ENCODE assay signal across 8 cellular contexts in the genomic region with DNA sequence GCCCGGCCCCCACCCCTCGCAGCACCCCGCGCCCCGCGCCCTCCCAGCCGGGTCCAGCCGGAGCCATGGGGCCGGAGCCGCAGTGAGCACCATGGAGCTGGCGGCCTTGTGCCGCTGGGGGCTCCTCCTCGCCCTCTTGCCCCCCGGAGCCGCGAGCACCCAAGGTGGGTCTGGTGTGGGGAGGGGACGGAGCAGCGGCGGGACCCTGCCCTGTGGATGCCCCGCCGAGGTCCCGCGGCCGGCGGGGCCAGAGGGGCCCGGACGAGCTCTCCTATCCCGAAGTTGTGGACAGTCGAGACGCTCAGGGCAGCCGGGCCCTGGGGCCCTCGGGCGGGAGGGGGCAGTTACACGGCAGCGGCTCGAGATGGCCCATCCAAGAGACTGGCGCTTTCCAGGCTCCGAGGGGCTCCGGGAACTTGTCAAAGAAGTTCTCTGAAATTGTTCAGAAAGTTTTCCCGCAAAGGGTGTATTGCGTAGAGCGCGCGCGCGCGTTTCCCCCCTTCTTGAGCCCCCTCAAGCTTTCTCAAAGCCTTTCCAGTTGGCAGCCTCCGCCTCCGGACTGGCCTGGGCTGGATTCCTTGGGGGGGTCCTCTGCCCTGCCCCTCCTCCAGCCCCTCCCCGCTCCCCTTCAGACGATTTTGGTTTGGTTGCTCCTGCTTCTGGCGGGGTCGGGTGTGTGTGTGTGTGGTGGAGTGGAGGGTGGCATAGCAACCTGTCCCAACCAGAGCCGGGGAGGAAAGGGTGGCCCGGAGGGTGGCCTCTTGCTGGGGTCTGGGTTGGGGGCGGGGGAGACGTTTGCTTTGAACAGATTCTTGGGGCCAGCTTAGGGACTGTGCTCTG. TPM values are rescaled to one million over a fixed set of nuclear protein-coding genes. Genes with fewer than 3 reads are reported as not detected.
DNase-seq lines count a peak whose midpoint lies in the region; ATAC-seq and TF ChIP-seq lines count a peak whose summit lies in the region.

No MANE protein-coding gene starts in this region.

- ATAC-seq in natural killer cell treated with Interleukin-12 subunit alpha and Interleukin-12 subunit beta and Interleukin-15 and Interleukin-18, amount 100 ng/mL, for 72 hours: peak in 1 of 2 donors; percentile 17
- ATAC-seq in HG03457 (IDR thresholded peaks at IDR 0.05; ENCODE audit: unreplicated experiment): no peak

- peak overlapping the region; percentile 65 to 96 (median 92) for H3K27ac ChIP-seq in Peyer's patch

- H3K4me1 ChIP-seq in Peyer's patch: peaks cover 0 to 45% (median 5%) of the 10 kb centered on the region in 4 donors

- peaks cover 15 to 21% of the 10 kb centered on the region in 2 donors for H3K27me3 Mint-ChIP-seq in natural killer cell treated with Interleukin-12 subunit alpha and Interleukin-12 subunit beta and Interleukin-15 and Interleukin-18, amount 100 ng/mL, for 72 hours

- peaks cover 16 to 37% of the 10 kb centered on the region in 2 donors for H3K4me1 Mint-ChIP-seq in natural killer cell treated with Interleukin-12 subunit alpha and Interleukin-12 subunit beta and Interleukin-15 and Interleukin-18, amount 100 ng/mL, for 72 hours (ENCODE audit: low read depth in 2 of 2)

- H3K9me3 Mint-ChIP-seq in natural killer cell treated with Interleukin-12 subunit alpha and Interleukin-12 subunit beta and Interleukin-15 and Interleukin-18, amount 100 ng/mL, for 72 hours: no peaks in the 10 kb centered on the region

- peak overlapping the region in 1 of 2 donors; percentile 30 for H3K27ac Mint-ChIP-seq in natural killer cell treated with Interleukin-12 subunit alpha and Interleukin-12 subunit beta and Interleukin-15 and Interleukin-18, amount 100 ng/mL, for 72 hours

- no peaks in the 10 kb centered on the region for H3K36me3 Mint-ChIP-seq in natural killer cell treated with Interleukin-12 subunit alpha and Interleukin-12 subunit beta and Interleukin-15 and Interleukin-18, amount 100 ng/mL, for 72 hours

- TF ChIP-seq POLR2A in Peyer's patch (IDR thresholded peaks at IDR 0.05): no peak

- H3K4me3 Mint-ChIP-seq in natural killer cell treated with Interleukin-12 subunit alpha and Interleukin-12 subunit beta and Interleukin-15 and Interleukin-18, amount 100 ng/mL, for 72 hours: peak overlapping the region; percentile 34

- H3K4me3 ChIP-seq in Peyer's patch: peak overlapping the region; percentile 40 to 88 (median 68)
- H3K4me3 ChIP-seq in foreskin fibroblast (ENCODE audit: low read depth in 1 of 2, low read length in 2 of 2): peak overlapping the region; percentile 60 to 73

- DNase-seq in ACHN (peak; percentile 37), Peyer's patch (peak in 1 of 3 donors; percentile 69), foreskin fibroblast (peak in 1 of 2 donors; percentile 67), GF-D8 (lab: John Stamatoyannopoulos, UW) (no peak), NCI-H187 (lab: John Stamatoyannopoulos, UW) (no peak), NCI-H510A (lab: John Stamatoyannopoulos, UW) (no peak)
- no peak for DNase-seq in natural killer cell treated with Interleukin-12 subunit alpha and Interleukin-12 subunit beta and Interleukin-15 and Interleukin-18, amount 100 ng/mL, for 72 hours (ENCODE audit: low spot score)

- no peaks in the 10 kb centered on the region for H3K27me3 ChIP-seq in Peyer's patch

- in situ Hi-C loops in ACHN (cut with HindIII; ENCODE audit: low pct_ligation_motif_present, low pct_unique_long_range_greater_than_20kb, low sequenced_read_pairs): no loop called here

- no peaks in the 10 kb centered on the region for H3K9me3 ChIP-seq in Peyer's patch

- H3K36me3 ChIP-seq in Peyer's patch: no peaks in the 10 kb centered on the region

- no peak for TF ChIP-seq CTCF in Peyer's patch (IDR thresholded peaks at IDR 0.05)
- no peak for TF ChIP-seq CTCF in foreskin fibroblast (IDR thresholded peaks at IDR 0.05; ENCODE audit: low read depth, low read length)

RNA-seq across cellular contexts. Expression of a gene that starts 0.5 kb away (rescaled TPM):
- 100 to 1,000 TPM; 104 to 339 (median 247) TPM for total RNA-seq in Peyer's patch
- 1 to 10 TPM; 3.8 to 9.5 TPM for total RNA-seq in natural killer cell treated with Interleukin-12 subunit alpha and Interleukin-12 subunit beta and Interleukin-15 and Interleukin-18, amount 100 ng/mL, for 72 hours

RNA-seq across cellular contexts. Expression of a gene that starts 12.5 kb away (rescaled TPM):
- 10 to 100 TPM; 15.7 to 72.3 (median 65.1) TPM for total RNA-seq in Peyer's patch
- 10 to 100 TPM in 1 of 2 donors, 1 to 10 TPM in 1; 8.8 to 13.7 TPM for total RNA-seq in natural killer cell treated with Interleukin-12 subunit alpha and Interleukin-12 subunit beta and Interleukin-15 and Interleukin-18, amount 100 ng/mL, for 72 hours

RNA-seq across cellular contexts. Expression of a gene that starts 30.0 kb away (rescaled TPM):
- total RNA-seq in Peyer's patch: 10 to 100 TPM; 44.6 to 74.9 (median 57.9) TPM
- 10 to 100 TPM; 56.3 to 64.6 TPM for total RNA-seq in natural killer cell treated with Interleukin-12 subunit alpha and Interleukin-12 subunit beta and Interleukin-15 and Interleukin-18, amount 100 ng/mL, for 72 hours

RNA-seq across cellular contexts. Expression of a gene that starts 32.1 kb away (rescaled TPM):
- total RNA-seq in Peyer's patch: 10 to 100 TPM in 1 of 4 donors, 1 to 10 TPM in 3; 1.4 to 28.1 (median 1.8) TPM
- not detected for total RNA-seq in natural killer cell treated with Interleukin-12 subunit alpha and Interleukin-12 subunit beta and Interleukin-15 and Interleukin-18, amount 100 ng/mL, for 72 hours

RNA-seq across cellular contexts. Expression of a gene that starts 35.2 kb away (rescaled TPM):
- 1 to 10 TPM in 2 of 4 donors, under 1 TPM in 1, not detected in 1; 0.53 to 1.9 (median 1.1) TPM for total RNA-seq in Peyer's patch
- 1 to 10 TPM; 2.1 to 2.5 TPM for total RNA-seq in natural killer cell treated with Interleukin-12 subunit alpha and Interleukin-12 subunit beta and Interleukin-15 and Interleukin-18, amount 100 ng/mL, for 72 hours

Comparison
In these comparisons a context has a peak if more than half of its experiments do, and no peak if none do; other contexts are left out.
1. RNA of a gene that starts 0.5 kb away (total RNA-seq): 104 to 339 TPM in Peyer's patch; 3.8 to 9.5 TPM in natural killer cell treated with Interleukin-12 subunit alpha and Interleukin-12 subunit beta and Interleukin-15 and Interleukin-18, amount 100 ng/mL, for 72 hours; every median in the first group is over 4 times any median in the second.